Comparison of ENCODE assay signal across 10 cellular contexts in the genomic region with DNA sequence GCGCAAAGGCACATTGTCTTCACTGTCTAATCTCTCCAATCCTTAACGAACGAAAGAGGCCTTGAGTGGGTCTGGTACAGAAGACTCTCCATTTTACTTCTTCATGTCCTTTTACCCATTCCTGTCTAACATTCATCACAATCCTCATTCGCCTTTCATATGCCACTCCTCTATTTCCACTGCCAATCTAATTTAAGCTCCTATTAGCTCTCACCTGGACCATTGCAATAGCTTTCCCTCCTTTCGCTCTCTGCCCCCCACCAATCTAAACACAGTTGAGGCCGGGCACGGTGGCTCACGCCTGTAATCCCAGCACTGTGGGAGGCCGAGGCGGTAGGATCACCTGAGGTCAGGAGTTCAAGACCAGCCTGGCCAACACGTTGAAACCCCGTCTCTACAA. TPM values are rescaled to one million over a fixed set of nuclear protein-coding genes. Genes with fewer than 3 reads are reported as not detected.
A peak's percentile ranks its signal among the peaks of the same experiment; 100 is the strongest.
DNase-seq lines count a peak whose midpoint lies in the region; ATAC-seq and TF ChIP-seq lines count a peak whose summit lies in the region.
"Had no signal": no experiment of that assay in that cellular context is flagged by ENCODE, and none has a peak within 500 bp of the region (broad histone marks: within the 10 kb centered on the region; RNA-seq: fewer than 3 reads in every experiment).

No MANE protein-coding gene starts in this region.

- peaks cover 4% of the 10 kb centered on the region for H3K36me3 Mint-ChIP-seq in CD4-positive, CD25-positive, alpha-beta regulatory T cell
- peaks cover 1% of the 10 kb centered on the region for H3K36me3 Mint-ChIP-seq in IgD-negative memory B cell

- no peaks in the 10 kb centered on the region for H3K9me3 ChIP-seq in CD4-positive, CD25-positive, alpha-beta regulatory T cell (ENCODE audit: control insufficient read depth in 2 of 2, low read length in 2 of 2)
- H3K9me3 ChIP-seq in colonic mucosa (no peaks in the 10 kb centered on the region), neuron (ENCODE audit: low read length) (no peaks in the 10 kb centered on the region)

- intact Hi-C loops in colonic mucosa (cut with DNase I) = no loop called here

- H3K4me3 ChIP-seq in CD4-positive, CD25-positive, alpha-beta regulatory T cell (ENCODE audit: low read depth, low read length) = no peak overlapping the region
- H3K4me3 ChIP-seq in colonic mucosa (peak overlapping the region; percentile 88), neuron (ENCODE audit: low read length) (peak overlapping the region; percentile 93)

- H3K9me3 Mint-ChIP-seq in CD4-positive, CD25-positive, alpha-beta regulatory T cell = no peaks in the 10 kb centered on the region
- H3K9me3 Mint-ChIP-seq in IgD-negative memory B cell = no peaks in the 10 kb centered on the region

- ATAC-seq in CD4-positive, CD25-positive, alpha-beta regulatory T cell (ENCODE audit: low read depth in 2 of 2) = no peak

- H2AFZ ChIP-seq in neuron (ENCODE audit: low read depth, low read length) = no peak overlapping the region

- peaks cover 3% of the 10 kb centered on the region for H3K27me3 ChIP-seq in CD4-positive, CD25-positive, alpha-beta regulatory T cell (ENCODE audit: control insufficient read depth, insufficient read depth, low read length)
- H3K27me3 ChIP-seq in colonic mucosa (no peaks in the 10 kb centered on the region), neuron (ENCODE audit: insufficient read depth, low read length) (peaks cover 9% of the 10 kb centered on the region)

- peak overlapping the region; percentile 9 to 64 (median 62) for H3K27ac Mint-ChIP-seq in CD4-positive, CD25-positive, alpha-beta regulatory T cell
- peak overlapping the region in 1 of 3 donors; percentile 55 for H3K27ac Mint-ChIP-seq in IgD-negative memory B cell

- no peak for TF ChIP-seq CTCF in colonic mucosa (IDR thresholded peaks at IDR 0.05)

- peaks cover 10 to 37% (median 25%) of the 10 kb centered on the region in 4 donors for H3K4me1 Mint-ChIP-seq in CD4-positive, CD25-positive, alpha-beta regulatory T cell
- peaks cover 13 to 17% (median 15%) of the 10 kb centered on the region in 3 donors for H3K4me1 Mint-ChIP-seq in IgD-negative memory B cell

- peaks cover 20% of the 10 kb centered on the region for H3K27me3 Mint-ChIP-seq in CD4-positive, CD25-positive, alpha-beta regulatory T cell
- peaks cover 2% of the 10 kb centered on the region for H3K27me3 Mint-ChIP-seq in IgD-negative memory B cell

- H3K9ac ChIP-seq in colonic mucosa (ENCODE audit: low read depth in 2 of 2, low read length in 2 of 2) = no peak overlapping the region

- H3K4me1 ChIP-seq in CD4-positive, CD25-positive, alpha-beta regulatory T cell (ENCODE audit: control insufficient read depth, insufficient read depth, low read length, poor library complexity, severe bottlenecking) = peaks cover 14% of the 10 kb centered on the region
- H3K4me1 ChIP-seq in colonic mucosa = peaks cover 12% of the 10 kb centered on the region
- H3K4me1 ChIP-seq in neuron (ENCODE audit: insufficient read depth, low read length) = peaks cover 14% of the 10 kb centered on the region

- H3K36me3 ChIP-seq in CD4-positive, CD25-positive, alpha-beta regulatory T cell (ENCODE audit: control insufficient read depth, insufficient read depth, low read length) = no peaks in the 10 kb centered on the region
- H3K36me3 ChIP-seq in colonic mucosa = no peaks in the 10 kb centered on the region
- H3K36me3 ChIP-seq in neuron (ENCODE audit: insufficient read depth, low read length) = no peaks in the 10 kb centered on the region

- peak overlapping the region; percentile 75 to 94 (median 77) for H3K4me3 Mint-ChIP-seq in CD4-positive, CD25-positive, alpha-beta regulatory T cell
- H3K4me3 Mint-ChIP-seq in IgD-negative memory B cell = peak overlapping the region; percentile 73 to 98 (median 86)

- no peak for DNase-seq in CD4-positive, CD25-positive, alpha-beta regulatory T cell
- DNase-seq in colonic mucosa (peak; percentile 20), NCI-H1105 treated with DMSO at 0.1 percent for 48 hours (lab: John Stamatoyannopoulos, UW) (no peak), NCI-H146 treated with DMSO at 0.1 percent for 48 hours (lab: John Stamatoyannopoulos, UW; ENCODE audit: unreplicated experiment) (no peak), amygdala (lab: John Stamatoyannopoulos, UW) (no peak), NCI-H2081 (lab: John Stamatoyannopoulos, UW) (no peak)
- DNase-seq: GDM1 had no signal

- H3K27ac ChIP-seq in CD4-positive, CD25-positive, alpha-beta regulatory T cell (ENCODE audit: insufficient read depth, low read length, poor library complexity, severe bottlenecking) = no peak overlapping the region
- H3K27ac ChIP-seq in colonic mucosa = no peak overlapping the region

RNA-seq across cellular contexts. Expression of a gene that starts 6.3 kb away (rescaled TPM):
- 0.57 TPM for total RNA-seq in CD4-positive, CD25-positive, alpha-beta regulatory T cell
- polyA plus RNA-seq in CD4-positive, CD25-positive, alpha-beta regulatory T cell = under 1 TPM in 1 of 4 donors, not detected in 3; 0.17 TPM
- polyA plus RNA-seq in IgD-negative memory B cell = not detected
- total RNA-seq in colonic mucosa = not detected
- polyA plus RNA-seq: neural cell had no signal

RNA-seq across cellular contexts. Expression of a gene that starts 11.4 kb away (rescaled TPM):
- total RNA-seq in CD4-positive, CD25-positive, alpha-beta regulatory T cell = 3.1 TPM
- polyA plus RNA-seq in CD4-positive, CD25-positive, alpha-beta regulatory T cell = 1 to 10 TPM; 1.1 to 3.4 (median 1.6) TPM
- 1.3 TPM for polyA plus RNA-seq in IgD-negative memory B cell
- total RNA-seq in colonic mucosa = 1 to 10 TPM; 2.6 to 5.9 TPM

RNA-seq across cellular contexts. Expression of a gene that starts 20.2 kb away (rescaled TPM):
- 133 TPM for total RNA-seq in CD4-positive, CD25-positive, alpha-beta regulatory T cell
- 10 to 100 TPM; 59.8 to 89.2 (median 74.4) TPM for polyA plus RNA-seq in CD4-positive, CD25-positive, alpha-beta regulatory T cell
- 36.3 TPM for polyA plus RNA-seq in IgD-negative memory B cell
- 100 to 1,000 TPM; 220 to 274 TPM for total RNA-seq in colonic mucosa

RNA-seq across cellular contexts. Expression of a gene that starts 29.5 kb away (rescaled TPM):
- total RNA-seq in CD4-positive, CD25-positive, alpha-beta regulatory T cell = 105 TPM
- polyA plus RNA-seq in CD4-positive, CD25-positive, alpha-beta regulatory T cell = 10 to 100 TPM; 12.7 to 14.6 (median 13.4) TPM
- polyA plus RNA-seq in IgD-negative memory B cell = 1.9 TPM
- 1 to 10 TPM in 1 of 2 donors, under 1 TPM in 1; 0.86 to 1.0 TPM for total RNA-seq in colonic mucosa
- polyA plus RNA-seq: neural cell had no signal
